ENCODE assay signal across 9 cellular contexts in the genomic region with DNA sequence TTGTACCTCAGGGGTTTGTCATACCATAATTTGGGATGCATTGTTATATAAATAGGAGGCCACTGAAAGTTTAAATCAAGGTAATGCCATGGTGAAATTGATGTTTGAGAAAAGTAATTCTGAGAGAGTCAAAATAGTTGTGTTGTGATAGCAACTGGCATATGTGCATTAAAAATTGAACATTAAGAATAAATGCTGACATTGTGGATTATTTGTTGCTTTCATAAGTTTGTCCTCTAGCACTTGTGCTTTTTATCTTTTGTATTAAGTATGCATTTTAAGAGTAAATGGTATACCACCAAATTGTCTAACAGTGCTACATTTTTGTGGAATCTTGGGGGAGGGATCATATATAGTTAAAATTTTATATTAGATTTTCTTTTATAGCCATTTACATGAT.
"Had no signal": no experiment of that assay in that cellular context is flagged by ENCODE, and none has a peak within 500 bp of the region (broad histone marks: within the 10 kb centered on the region; RNA-seq: fewer than 3 reads in every experiment).

No MANE protein-coding gene starts in this region.

- H3K4me3 ChIP-seq: GM23248, HAP-1 had no signal

- H3K27ac Mint-ChIP-seq: HFFc6, IgD-negative memory B cell had no signal

- H3K4me1 ChIP-seq: HAP-1 had no signal

- H3K4me3 Mint-ChIP-seq: HFFc6, IgD-negative memory B cell had no signal

- ATAC-seq: HCT116 had no signal

- DNase-seq: GM23248, GOT3, H7, HFFc6, KG1 had no signal

- H3K9ac ChIP-seq: GM23248 had no signal

- H3K9me3 ChIP-seq: HAP-1 had no signal

- H2AFZ ChIP-seq: GM23248 had no signal

- H3K27me3 Mint-ChIP-seq: IgD-negative memory B cell had no signal

- H3K36me3 ChIP-seq: HAP-1 had no signal

- H3K9me3 Mint-ChIP-seq: HFFc6, IgD-negative memory B cell had no signal

- H3K27ac ChIP-seq: GM23248, HL-60 had no signal
